ENCODE assay signal across 9 cellular contexts in the genomic region with DNA sequence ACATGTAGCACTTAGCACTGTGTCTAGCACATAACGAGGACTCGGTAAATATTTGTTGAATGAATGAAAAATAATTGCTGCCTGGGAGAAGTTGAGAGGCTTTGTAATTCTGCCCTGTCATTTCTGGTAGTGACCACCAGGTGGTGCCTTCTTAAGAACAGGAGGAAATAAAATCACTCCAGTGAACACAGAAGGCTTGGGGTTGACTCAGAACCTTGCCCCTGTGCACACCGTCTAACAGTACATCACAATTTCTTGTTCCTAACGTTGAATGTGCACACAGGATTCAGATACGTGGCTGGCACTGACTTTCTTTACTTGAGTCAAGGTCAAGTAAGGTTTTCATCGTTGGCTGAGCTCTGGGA.
DNase-seq lines count a peak whose midpoint lies in the region; ATAC-seq and TF ChIP-seq lines count a peak whose summit lies in the region.
"Had no signal": no experiment of that assay in that cellular context is flagged by ENCODE, and none has a peak within 500 bp of the region (broad histone marks: within the 10 kb centered on the region; RNA-seq: fewer than 3 reads in every experiment).

No MANE protein-coding gene starts in this region.

- no peak for TF ChIP-seq POLR2A in NB4 (IDR thresholded peaks at IDR 0.05; ENCODE audit: extremely low read depth, insufficient read length)

- peak; percentile 3 for DNase-seq in NCI-H1092 treated with DMSO at 0.1 percent for 48 hours (lab: John Stamatoyannopoulos, UW)
- DNase-seq in NCI-H1092 (lab: John Stamatoyannopoulos, UW): no peak
- peak; percentile 58 for DNase-seq in NB4 (ENCODE audit: low read depth)
- DNase-seq in activated CD4-positive, alpha-beta T cell treated with anti-CD3 and anti-CD28 coated beads for 48 hours: peak; percentile 63
- DNase-seq in fibroblast of pulmonary artery (ENCODE audit: low read depth): peak; percentile 19
- DNase-seq in retina: peak; percentile 43

- TF ChIP-seq CTCF in NB4 (IDR thresholded peaks at IDR 0.05; ENCODE audit: low read depth, low read length): peak; percentile 71
- peak; percentile 26 for TF ChIP-seq CTCF in fibroblast of pulmonary artery (IDR thresholded peaks at IDR 0.05; ENCODE audit: low read length, missing control alignments)

- H3K4me3 ChIP-seq in NB4 (ENCODE audit: low read depth, low read length) (no peak overlapping the region), fibroblast of pulmonary artery (replicated peaks; ENCODE audit: low read depth, low read length) (no peak overlapping the region)
- H3K4me3 ChIP-seq: BLaER1 had no signal

- ATAC-seq in HG02938 (IDR thresholded peaks at IDR 0.05; ENCODE audit: unreplicated experiment): no peak
- no peak for ATAC-seq in GM21526 (IDR thresholded peaks at IDR 0.05; ENCODE audit: low FRiP score, unreplicated experiment)
